In genomic region chr2:12180046-12180445, GRCh38 we compare ENCODE assay signal across 22 cellular contexts.
"Had no signal": no experiment of that assay in that cellular context is flagged by ENCODE, and none has a peak within 500 bp of the region (broad histone marks: within the 10 kb centered on the region; RNA-seq: fewer than 3 reads in every experiment).

No MANE protein-coding gene starts in this region.

- H3K4me3 ChIP-seq: MG63, Peyer's patch, SJSA1 had no signal

- DNase-seq: activated B cell treated with CpG ODN at 0.5 μM for 24 hours; activated CD4-positive, alpha-beta T cell treated with anti-CD3 and anti-CD28 coated beads for 1 hour; activated CD4-positive, alpha-beta T cell treated with anti-CD3 and anti-CD28 coated beads, Interleukin-2, amount 10 ng/mL, durations not matched to agents 24 days and 14 days; activated CD4-positive, alpha-beta T cell treated with anti-CD3 and anti-CD28 coated beads, Interleukin-2, amount 50 U/mL, for 48 hours; activated effector memory CD4-positive, alpha-beta T cell treated with anti-CD3 and anti-CD28 coated beads, Interleukin-2, amount 50 U/mL, for 16 hours; activated naive CD4-positive, alpha-beta T cell treated with anti-CD3 and anti-CD28 coated beads for 36 hours; activated T-cell treated with anti-CD3 and anti-CD28 coated beads, Interleukin-2, amount 50 U/mL, for 4 hours; caudate nucleus; MG63; NCI-H1105; NCI-H1436; NCI-H1694 treated with DMSO at 0.1 percent for 48 hours; NCI-H2029 treated with DMSO at 0.1 percent for 48 hours; NCI-H345; NCI-H510A; NCI-H526 treated with DMSO at 0.1 percent for 48 hours; NCI-H82; Peyer's patch; Right ventricle myocardium superior; SW 1271 had no signal

- ATAC-seq: activated T-cell treated with anti-CD3 and anti-CD28 coated beads, Interleukin-2, amount 50 U/mL, for 4 hours; SK-N-SH treated with all-trans-retinoic acid at 6 μM for 48 hours had no signal
